ENCODE assay signal across 1 cellular context in the genomic region with DNA sequence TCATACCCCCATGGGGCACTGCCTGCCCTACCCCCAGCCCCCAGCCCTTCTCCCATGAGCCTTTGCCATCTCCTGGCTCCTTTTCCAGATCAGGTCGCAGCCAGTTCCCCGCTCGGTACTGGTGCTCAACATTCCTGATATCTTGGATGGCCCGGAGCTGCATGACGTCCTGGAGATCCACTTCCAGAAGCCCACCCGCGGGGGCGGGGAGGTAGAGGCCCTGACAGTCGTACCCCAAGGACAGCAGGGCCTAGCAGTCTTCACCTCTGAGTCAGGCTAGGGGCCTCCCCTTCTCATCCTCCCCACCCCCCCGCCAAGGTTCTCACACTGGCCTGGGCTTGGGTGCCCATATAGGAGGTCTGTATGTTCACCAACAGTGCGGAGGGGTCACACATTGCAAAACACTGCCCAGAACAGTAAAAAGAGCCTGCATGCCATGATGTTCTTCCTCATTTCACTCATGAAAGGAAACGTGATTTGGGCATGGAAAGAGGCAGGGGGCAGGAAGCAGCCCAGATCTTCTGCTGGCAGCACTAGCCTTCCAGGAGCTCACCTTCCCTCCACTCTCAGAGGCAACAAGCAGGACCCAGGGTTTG.
TF ChIP-seq lines count a peak whose summit lies in the region.

No MANE protein-coding gene starts in this region.

TF ChIP-seq in K562, 482 proteins besides CTCF, POLR2A, EP300 and RAD21:
- TF ChIP-seq ZNF561 (CRISPR knock-in tag; conservative IDR thresholded peaks at IDR 0.05) (no peak), RBFOX2 (IDR thresholded peaks at IDR 0.05; ENCODE audit: low read depth, low read length) (peak; percentile 45; the same call in 1 of the 2 replicates)
- TF ChIP-seq, protein P1, sequence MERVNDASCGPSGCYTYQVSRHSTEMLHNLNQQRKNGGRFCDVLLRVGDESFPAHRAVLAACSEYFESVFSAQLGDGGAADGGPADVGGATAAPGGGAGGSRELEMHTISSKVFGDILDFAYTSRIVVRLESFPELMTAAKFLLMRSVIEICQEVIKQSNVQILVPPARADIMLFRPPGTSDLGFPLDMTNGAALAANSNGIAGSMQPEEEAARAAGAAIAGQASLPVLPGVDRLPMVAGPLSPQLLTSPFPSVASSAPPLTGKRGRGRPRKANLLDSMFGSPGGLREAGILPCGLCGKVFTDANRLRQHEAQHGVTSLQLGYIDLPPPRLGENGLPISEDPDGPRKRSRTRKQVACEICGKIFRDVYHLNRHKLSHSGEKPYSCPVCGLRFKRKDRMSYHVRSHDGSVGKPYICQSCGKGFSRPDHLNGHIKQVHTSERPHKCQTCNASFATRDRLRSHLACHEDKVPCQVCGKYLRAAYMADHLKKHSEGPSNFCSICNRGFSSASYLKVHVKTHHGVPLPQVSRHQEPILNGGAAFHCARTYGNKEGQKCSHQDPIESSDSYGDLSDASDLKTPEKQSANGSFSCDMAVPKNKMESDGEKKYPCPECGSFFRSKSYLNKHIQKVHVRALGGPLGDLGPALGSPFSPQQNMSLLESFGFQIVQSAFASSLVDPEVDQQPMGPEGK (CRISPR knock-in tag; IDR thresholded peaks at IDR 0.05; ENCODE audit: borderline replicate concordance) = 0 out of 2 replicates have a peak, but pooled peaks have one; percentile 18
TF ChIP-seq in K562: peak in this region for 2.
